ENCODE assay signal across 21 cellular contexts in genomic region chr1:41038110-41038509, GRCh38. TPM values are rescaled to one million over a fixed set of nuclear protein-coding genes. Genes with fewer than 3 reads are reported as not detected.
A peak's percentile ranks its signal among the peaks of the same experiment; 100 is the strongest.
DNase-seq lines count a peak whose midpoint lies in the region; ATAC-seq and TF ChIP-seq lines count a peak whose summit lies in the region.
"Had no signal": no experiment of that assay in that cellular context is flagged by ENCODE, and none has a peak within 500 bp of the region (broad histone marks: within the 10 kb centered on the region; RNA-seq: fewer than 3 reads in every experiment).

No MANE protein-coding gene starts in this region.

- TF ChIP-seq CTCF in AG10803 (conservative IDR thresholded peaks at IDR 0.05; ENCODE audit: low read length) (peak; percentile 21; the same call in 1 of the 2 replicates), LNCaP clone FGC (IDR thresholded peaks at IDR 0.05; ENCODE audit: control insufficient read depth, extremely low read depth, insufficient read depth) (0 out of 2 replicates have a peak, but pooled peaks have one; percentile 13), choroid plexus epithelial cell (conservative IDR thresholded peaks at IDR 0.05; ENCODE audit: low read depth, low read length) (peak; percentile 45), kidney epithelial cell (IDR thresholded peaks at IDR 0.05; ENCODE audit: insufficient read depth, low read length, poor library complexity, severe bottlenecking) (peak; percentile 12)

- DNase-seq in AG10803 (ENCODE audit: low read depth) (no peak), LNCaP clone FGC (ENCODE audit: low read depth) (no peak), choroid plexus epithelial cell (ENCODE audit: low read depth) (no peak), kidney epithelial cell (ENCODE audit: low read depth) (no peak), SHP77 treated with DMSO at 0.1 percent for 48 hours (lab: John Stamatoyannopoulos, UW) (no peak), NCI-H526 (lab: John Stamatoyannopoulos, UW) (no peak), EL (no peak)
- DNase-seq: activated CD4-positive, alpha-beta memory T cell treated with anti-CD3 and anti-CD28 coated beads, Interleukin-2, amount 10 ng/mL, durations not matched to agents 7 days and 5 days; activated CD4-positive, CD25-positive, alpha-beta regulatory T cell; activated gamma-delta T cell; activated T-cell treated with anti-CD3 and anti-CD28 coated beads for 4 hours; CD8-positive, alpha-beta T cell; dermis blood vessel endothelial cell; DMS79; kidney; NCI-H2029 treated with DMSO at 0.1 percent for 48 hours had no signal

- no peaks in the 10 kb centered on the region for H3K36me3 ChIP-seq in kidney epithelial cell (ENCODE audit: control insufficient read depth, insufficient read depth, low read length)

- ATAC-seq in HG03095 (IDR thresholded peaks at IDR 0.05; ENCODE audit: unreplicated experiment), result no peak
- ATAC-seq: CD8-positive, alpha-beta T cell; SK-N-SH treated with all-trans-retinoic acid at 6 μM for 48 hours; stimulated activated memory B cell treated with anti-CD40 and anti-IgM and Interleukin-4, amounts not matched to agents 10 μg/mL and 1 μg/mL and 100 μg/mL, for 72 hours had no signal

- H3K27me3 ChIP-seq in kidney epithelial cell (ENCODE audit: control insufficient read depth, insufficient read depth, low read length), result no peaks in the 10 kb centered on the region

- H3K4me3 ChIP-seq in AG10803 (ENCODE audit: low read length) (no peak overlapping the region), LNCaP clone FGC (ENCODE audit: low read depth, low read length) (no peak overlapping the region), choroid plexus epithelial cell (ENCODE audit: low read depth, low read length) (no peak overlapping the region), kidney epithelial cell (ENCODE audit: low read depth, low read length) (no peak overlapping the region)
- H3K4me3 ChIP-seq: smooth muscle cell had no signal

RNA-seq across cellular contexts. Expression of gene SLFNL1, which starts 16.6 kb away (rescaled TPM):
- total RNA-seq in kidney epithelial cell, result 0.41 TPM in 1 of 2 replicates, not detected in the other
- total RNA-seq: HT1080 had no signal

RNA-seq across cellular contexts. Expression of gene CTPS1, which starts 58.6 kb away (rescaled TPM):
- total RNA-seq in kidney epithelial cell, result 51.6 and 59.8 TPM in 2 replicates
